In genomic region chr20:38471245-38471644, GRCh38 we compare ENCODE assay signal across 1 cellular context.
TF ChIP-seq lines count a peak whose summit lies in the region.

No MANE protein-coding gene starts in this region.

TF ChIP-seq in H1, 55 proteins besides CTCF, POLR2A, EP300 and RAD21:
- TF ChIP-seq JUND (IDR thresholded peaks at IDR 0.05; ENCODE audit: low read length) = no peak
- no peak for TF ChIP-seq SAP30 (IDR thresholded peaks at IDR 0.05; ENCODE audit: insufficient read depth, insufficient replicate concordance, low read length)
- no peak for TF ChIP-seq NANOG (IDR thresholded peaks at IDR 0.05; ENCODE audit: insufficient read depth, low read depth, low read length, poor library complexity, severe bottlenecking)
- no peak for TF ChIP-seq HDAC2 (IDR thresholded peaks at IDR 0.05; ENCODE audit: borderline replicate concordance in 1 of 2, low read depth in 2 of 2, low read length in 2 of 2)
- TF ChIP-seq JUN (IDR thresholded peaks at IDR 0.05; ENCODE audit: low read depth, low read length) = no peak
- TF ChIP-seq BACH1 (IDR thresholded peaks at IDR 0.05; ENCODE audit: low read length) = no peak
- no peak for TF ChIP-seq CREB1 (IDR thresholded peaks at IDR 0.05)
- no peak for TF ChIP-seq GTF2F1 (IDR thresholded peaks at IDR 0.05; ENCODE audit: borderline replicate concordance, low read depth, low read length)
- no peak for TF ChIP-seq KDM5A (IDR thresholded peaks at IDR 0.05; ENCODE audit: low read length)
- no peak for TF ChIP-seq GABPA (IDR thresholded peaks at IDR 0.05; ENCODE audit: borderline replicate concordance, insufficient read depth, low read length)
- no peak for TF ChIP-seq RBBP5 (IDR thresholded peaks at IDR 0.05; ENCODE audit: borderline replicate concordance, low read depth, low read length)
- TF ChIP-seq SUZ12 (IDR thresholded peaks at IDR 0.05; ENCODE audit: low read length) = no peak
- TF ChIP-seq BCL11A (IDR thresholded peaks at IDR 0.05; ENCODE audit: low read depth in 2 of 2, low read length in 2 of 2) = no peak
